In genomic region chr10:27948191-27948590, GRCh38 we compare ENCODE assay signal across 24 cellular contexts. TPM values are rescaled to one million over a fixed set of nuclear protein-coding genes. Genes with fewer than 3 reads are reported as not detected.
"Had no signal": no experiment of that assay in that cellular context is flagged by ENCODE, and none has a peak within 500 bp of the region (broad histone marks: within the 10 kb centered on the region; RNA-seq: fewer than 3 reads in every experiment).

No MANE protein-coding gene starts in this region.

- H3K4me1 ChIP-seq: gastrocnemius medialis, parathyroid adenoma, psoas muscle, sigmoid colon had no signal

- H3K27ac ChIP-seq: gastrocnemius medialis, parathyroid adenoma, psoas muscle, sigmoid colon, tibial nerve, VCaP had no signal

- H3K79me2 ChIP-seq: parathyroid adenoma had no signal

- ATAC-seq: activated T-cell treated with anti-CD3 and anti-CD28 coated beads, Interleukin-2, amount 50 U/mL, for 4 hours; activated T-helper 17 cell treated with anti-CD3 and anti-CD28 coated beads, Interleukin-2, amount 50 U/mL, for 72 hours; gastrocnemius medialis; naive thymus-derived CD8-positive, alpha-beta T cell; psoas muscle; stimulated activated memory B cell treated with anti-CD40 and anti-IgM and Interleukin-4, amounts not matched to agents 10 μg/mL and 1 μg/mL and 100 μg/mL, for 72 hours had no signal

- H2AFZ ChIP-seq: parathyroid adenoma had no signal

- H3K36me3 ChIP-seq: gastrocnemius medialis, sigmoid colon, tibial nerve had no signal

- H3K9ac ChIP-seq: parathyroid adenoma had no signal

- DNase-seq: activated CD4-positive, alpha-beta memory T cell treated with anti-CD3 and anti-CD28 coated beads, Interleukin-2, amount 10 ng/mL, durations not matched to agents 7 days and 5 days; activated CD4-positive, alpha-beta T cell treated with anti-CD3 and anti-CD28 coated beads, Interleukin-2, amount 10 ng/mL, durations not matched to agents 7 days and 5 days; activated gamma-delta T cell treated with Interleukin-2 at 50 U/mL for 16 hours; activated naive CD4-positive, alpha-beta T cell treated with anti-CD3 and anti-CD28 coated beads, Interleukin-2, amount 50 U/mL, for 16 hours; activated T-cell treated with anti-CD3 and anti-CD28 coated beads, Interleukin-2, amount 50 U/mL, for 4 hours; amygdala; caudate nucleus; gastrocnemius medialis; glutamatergic neuron; midbrain; naive thymus-derived CD8-positive, alpha-beta T cell; nucleus accumbens; psoas muscle; sigmoid colon; stimulated activated CD4-positive, alpha-beta T cell treated with anti-CD3 and anti-CD28 coated beads, Interleukin-1b, Interleukin-23, amount 100 ng/mL, for 48 hours; stimulated activated CD4-positive, alpha-beta T cell treated with anti-CD3 and anti-CD28 coated beads, Interleukin-4, amount 100 ng/mL, for 4 hours; stimulated activated CD8-positive, alpha-beta memory T cell treated with anti-CD3 and anti-CD28 coated beads, Interleukin-4, amount 100 ng/mL, for 48 hours had no signal

- H3K4me3 ChIP-seq: gastrocnemius medialis, psoas muscle, sigmoid colon, smooth muscle cell, tibial nerve had no signal

- H3K9me3 ChIP-seq: gastrocnemius medialis, psoas muscle, sigmoid colon, tibial nerve had no signal

- H3K4me2 ChIP-seq: smooth muscle cell had no signal

- H3K27me3 ChIP-seq: gastrocnemius medialis, sigmoid colon, tibial nerve had no signal

RNA-seq across cellular contexts. Expression of gene ODAD2, which starts 50.7 kb away (rescaled TPM):
- total RNA-seq: activated CD4-positive, alpha-beta memory T cell treated with anti-CD3 and anti-CD28 coated beads, Interleukin-2, amount 10 ng/mL, durations not matched to agents 7 days and 5 days; activated CD4-positive, alpha-beta T cell treated with anti-CD3 and anti-CD28 coated beads, Interleukin-2, amount 10 ng/mL, durations not matched to agents 7 days and 5 days; gastrocnemius medialis; naive thymus-derived CD8-positive, alpha-beta T cell; T-helper 1 cell treated with Interleukin-12 subunit alpha and Interleukin-12 subunit beta and Interleukin-4 antibody, amounts not matched to agents 30 ng/mL and 1 ng/mL, for 36 hours had no signal
- polyA plus RNA-seq: smooth muscle cell had no signal
